Comparison of ENCODE assay signal across 15 cellular contexts in the genomic region with DNA sequence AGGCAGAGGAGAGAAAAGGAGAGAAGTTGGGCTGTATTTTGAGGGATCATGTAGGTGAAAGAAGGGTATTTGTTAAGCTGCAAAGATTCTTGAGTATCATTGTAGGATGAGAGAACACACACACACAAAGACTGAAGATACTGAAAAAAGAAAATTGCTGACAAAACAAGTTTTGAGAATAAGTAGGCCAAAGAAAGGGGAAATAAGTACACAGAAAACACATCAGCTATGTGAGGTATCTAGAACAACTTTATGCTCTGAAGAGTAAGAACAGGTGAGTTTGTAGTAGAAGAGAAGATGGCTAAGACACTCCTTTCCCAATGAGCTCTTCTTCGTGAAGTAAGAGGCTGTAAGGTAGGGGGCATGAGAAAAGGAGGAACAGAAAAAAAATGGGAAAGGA.
"Had no signal": no experiment of that assay in that cellular context is flagged by ENCODE, and none has a peak within 500 bp of the region (broad histone marks: within the 10 kb centered on the region; RNA-seq: fewer than 3 reads in every experiment).

No MANE protein-coding gene starts in this region.

- H3K4me3 ChIP-seq: heart left ventricle, mucosa of descending colon, smooth muscle cell had no signal

- H3K27me3 ChIP-seq: heart left ventricle had no signal

- ATAC-seq: activated CD4-positive, CD25-positive, alpha-beta regulatory T cell treated with anti-CD3 and anti-CD28 coated beads, Interleukin-2, amount 50 U/mL, for 24 hours; heart left ventricle; natural killer cell; right cardiac atrium had no signal

- DNase-seq: activated CD4-positive, alpha-beta T cell treated with anti-CD3 and anti-CD28 coated beads, Interleukin-2, amount 50 U/mL, for 48 hours; activated CD8-positive, alpha-beta memory T cell treated with anti-CD3 and anti-CD28 coated beads, Interleukin-2, amount 50 U/mL, for 48 hours; activated naive CD4-positive, alpha-beta T cell treated with anti-CD3 and anti-CD28 coated beads for 36 hours; cortex of kidney; effector CD8-positive, alpha-beta T cell; heart left ventricle; natural killer cell; right cardiac atrium; stimulated activated naive CD4-positive, alpha-beta T cell treated with Interleukin-2 at 50 U/mL for 16 hours; trophoblast cell had no signal

- H3K36me3 ChIP-seq: heart left ventricle had no signal

- H3K27ac ChIP-seq: heart left ventricle had no signal

- H3K4me3 Mint-ChIP-seq: activated naive CD4-positive, alpha-beta T cell treated with anti-CD3 and anti-CD28 coated beads for 36 hours; activated T-helper 1 cell treated with anti-CD3 and anti-CD28 coated beads, Interleukin-12 subunit alpha, Interleukin-12 subunit beta, Interleukin-2, Interleukin-4 antibody, amounts not matched to agents 30 ng/mL and 10 ng/mL and 1 ng/mL, durations not matched to agents 14 hours and 24 hours and 36 hours; natural killer cell had no signal

- H3K27ac Mint-ChIP-seq: activated naive CD4-positive, alpha-beta T cell treated with anti-CD3 and anti-CD28 coated beads for 36 hours; activated T-helper 1 cell treated with anti-CD3 and anti-CD28 coated beads, Interleukin-12 subunit alpha, Interleukin-12 subunit beta, Interleukin-2, Interleukin-4 antibody, amounts not matched to agents 30 ng/mL and 10 ng/mL and 1 ng/mL, durations not matched to agents 14 hours and 24 hours and 36 hours; progenitor cell of endocrine pancreas had no signal

- H3K27me3 Mint-ChIP-seq: progenitor cell of endocrine pancreas had no signal
